In genomic region chr5:171668097-171668412, GRCh38 we compare ENCODE assay signal across 1 cellular context.
TF ChIP-seq lines count a peak whose summit lies in the region.

No MANE protein-coding gene starts in this region.

TF ChIP-seq in HCT116, 20 proteins besides CTCF, POLR2A, EP300 and RAD21 (continued from another document):
- TF ChIP-seq POLR2AphosphoS5 (IDR thresholded peaks at IDR 0.05; ENCODE audit: low read depth, low read length): no peak
- no peak for TF ChIP-seq EGR1 (IDR thresholded peaks at IDR 0.05; ENCODE audit: low read depth)
- TF ChIP-seq TCF7L2 (IDR thresholded peaks at IDR 0.05; ENCODE audit: borderline replicate concordance, extremely low read depth, insufficient read depth, insufficient read length): no peak
- TF ChIP-seq EZH2 (IDR thresholded peaks at IDR 0.05): no peak
- TF ChIP-seq ZBTB33 (IDR thresholded peaks at IDR 0.05; ENCODE audit: extremely low read depth, insufficient replicate concordance, low read length): no peak
- TF ChIP-seq MAX (IDR thresholded peaks at IDR 0.05): no peak
- no peak for TF ChIP-seq ZFX (IDR thresholded peaks at IDR 0.05)
